Comparison of ENCODE assay signal across 15 cellular contexts in the genomic region with DNA sequence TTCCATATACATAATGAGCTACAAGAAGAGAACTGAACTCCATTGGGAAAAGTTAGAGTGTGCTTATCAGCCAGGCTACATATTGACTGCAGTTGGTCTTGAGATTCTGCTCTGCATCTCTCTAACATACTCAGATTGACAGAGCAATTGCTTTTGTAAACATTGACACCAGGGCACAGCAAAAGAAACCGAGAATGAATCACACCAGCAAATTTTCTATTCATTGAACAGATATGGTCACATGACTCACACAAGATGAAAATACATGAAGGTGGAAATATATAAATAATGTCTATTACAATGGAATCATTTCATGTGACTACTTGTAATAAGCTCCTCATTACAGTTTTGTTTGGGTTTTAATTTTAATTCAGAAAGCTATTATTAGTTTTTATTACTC.
"Had no signal": no experiment of that assay in that cellular context is flagged by ENCODE, and none has a peak within 500 bp of the region (broad histone marks: within the 10 kb centered on the region; RNA-seq: fewer than 3 reads in every experiment).

No MANE protein-coding gene starts in this region.

- H3K36me3 Mint-ChIP-seq: naive B cell, neural progenitor cell had no signal

- H3K9ac ChIP-seq: neural progenitor cell had no signal

- H3K4me3 ChIP-seq: gastroesophageal sphincter, neural progenitor cell, ovary, stomach, testis, upper lobe of right lung had no signal

- H3K27ac ChIP-seq: gastroesophageal sphincter, neural progenitor cell, ovary, stomach, testis, upper lobe of right lung had no signal

- H3K9me3 ChIP-seq: gastroesophageal sphincter, ovary, stomach, testis, upper lobe of right lung had no signal

- H3K4me3 Mint-ChIP-seq: activated naive CD4-positive, alpha-beta T cell treated with anti-CD3 and anti-CD28 coated beads for 36 hours; activated naive CD8-positive, alpha-beta T cell treated with anti-CD3 and anti-CD28 coated beads, Interleukin-2, amount 50 U/mL, for 24 hours; naive B cell; neural progenitor cell had no signal

- H3K27me3 ChIP-seq: gastroesophageal sphincter, neural progenitor cell, ovary, stomach, testis, upper lobe of right lung had no signal

- H3K27ac Mint-ChIP-seq: activated naive CD4-positive, alpha-beta T cell treated with anti-CD3 and anti-CD28 coated beads for 36 hours; activated naive CD8-positive, alpha-beta T cell treated with anti-CD3 and anti-CD28 coated beads, Interleukin-2, amount 50 U/mL, for 24 hours; activated T-helper 2 cell treated with anti-CD3 and anti-CD28 coated beads, Interferon-gamma antibody, Interleukin-2, Interleukin-4, amounts not matched to agents 10 μg/mL and 5 μg/mL and 100 μg/mL, durations not matched to agents 14 hours and 24 hours and 36 hours; naive B cell; neural progenitor cell had no signal

- H3K4me1 Mint-ChIP-seq: activated naive CD8-positive, alpha-beta T cell treated with anti-CD3 and anti-CD28 coated beads, Interleukin-2, amount 50 U/mL, for 24 hours; naive B cell; neural progenitor cell had no signal

- H2AFZ ChIP-seq: neural progenitor cell had no signal

- DNase-seq: activated CD4-positive, alpha-beta T cell treated with anti-CD3 and anti-CD28 coated beads for 1 hour; activated CD4-positive, alpha-beta T cell treated with anti-CD3 and anti-CD28 coated beads, Interleukin-2, amount 50 U/mL, for 4 hours; activated naive CD4-positive, alpha-beta T cell treated with anti-CD3 and anti-CD28 coated beads for 36 hours; activated naive CD8-positive, alpha-beta T cell treated with anti-CD3 and anti-CD28 coated beads, Interleukin-2, amount 50 U/mL, for 24 hours; aorta; erythroblast; naive B cell; ovary; stimulated activated CD4-positive, alpha-beta T cell treated with anti-CD3 and anti-CD28 coated beads, Interleukin-1b, Interleukin-23, amount 100 ng/mL, for 48 hours; stomach; testis; upper lobe of right lung had no signal

- ATAC-seq: activated naive CD8-positive, alpha-beta T cell treated with anti-CD3 and anti-CD28 coated beads, Interleukin-2, amount 50 U/mL, for 24 hours; gastroesophageal sphincter; upper lobe of right lung had no signal

- H3K4me2 ChIP-seq: neural progenitor cell had no signal

- H3K9me3 Mint-ChIP-seq: activated naive CD4-positive, alpha-beta T cell treated with anti-CD3 and anti-CD28 coated beads for 36 hours; activated T-helper 2 cell treated with anti-CD3 and anti-CD28 coated beads, Interferon-gamma antibody, Interleukin-2, Interleukin-4, amounts not matched to agents 10 μg/mL and 5 μg/mL and 100 μg/mL, durations not matched to agents 14 hours and 24 hours and 36 hours; naive B cell; neural progenitor cell had no signal

- H3K27me3 Mint-ChIP-seq: activated naive CD8-positive, alpha-beta T cell treated with anti-CD3 and anti-CD28 coated beads, Interleukin-2, amount 50 U/mL, for 24 hours; naive B cell had no signal

- H3K4me1 ChIP-seq: gastroesophageal sphincter, neural progenitor cell, stomach, testis, upper lobe of right lung had no signal

- H3K36me3 ChIP-seq: gastroesophageal sphincter, neural progenitor cell, ovary, stomach, upper lobe of right lung had no signal
